In the genomic region with DNA sequence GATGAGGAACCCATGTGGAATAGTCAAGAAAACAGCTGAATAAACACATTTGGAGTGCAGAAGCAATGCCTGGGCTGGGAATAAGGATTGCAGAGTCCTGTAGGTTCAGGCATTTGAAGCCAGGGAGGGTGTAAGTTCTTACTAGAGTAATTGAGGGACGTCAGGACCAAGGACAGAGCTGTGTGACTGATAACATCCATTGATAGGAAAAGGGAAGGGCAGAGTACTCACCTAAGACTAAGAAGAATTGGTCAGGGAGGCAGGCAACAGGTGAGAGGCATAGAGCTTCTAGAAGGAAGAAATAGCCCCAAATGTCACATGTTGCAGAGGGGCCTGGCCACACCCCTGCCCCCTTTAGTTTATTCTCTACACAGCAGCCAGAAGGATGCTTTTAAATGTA, we compare ENCODE assay signal across 11 cellular contexts.
DNase-seq lines count a peak whose midpoint lies in the region; ATAC-seq and TF ChIP-seq lines count a peak whose summit lies in the region.
"Had no signal": no experiment of that assay in that cellular context is flagged by ENCODE, and none has a peak within 500 bp of the region (broad histone marks: within the 10 kb centered on the region; RNA-seq: fewer than 3 reads in every experiment).

No MANE protein-coding gene starts in this region.

- no peak for TF ChIP-seq CTCF in astrocyte of the spinal cord (IDR thresholded peaks at IDR 0.05; ENCODE audit: low read depth, low read length)
- TF ChIP-seq CTCF in tibial artery (IDR thresholded peaks at IDR 0.05), result no peak
- TF ChIP-seq CTCF in gastroesophageal sphincter (IDR thresholded peaks at IDR 0.05), result no peak

- DNase-seq in ELF-1 (ENCODE audit: low read depth, low spot score) (peak; percentile 20), KBM-7 (peak; percentile 23), astrocyte of the spinal cord (ENCODE audit: low read depth, low spot score) (peak; percentile 7), left kidney (ENCODE audit: low read depth, low spot score) (peak; percentile 86), tibial artery (no peak), aorta (no peak)
- DNase-seq: NCI-H69; stimulated activated CD4-positive, alpha-beta T cell treated with anti-CD3 and anti-CD28 coated beads, Interleukin-1b, Interleukin-23, amount 100 ng/mL, for 48 hours had no signal

- no peak for TF ChIP-seq EP300 in gastroesophageal sphincter (IDR thresholded peaks at IDR 0.05)

- H3K36me3 ChIP-seq in tibial artery (no peaks in the 10 kb centered on the region), aorta (ENCODE audit: control insufficient read depth in 1 of 2, insufficient read depth in 2 of 2, low read length in 1 of 2) (no peaks in the 10 kb centered on the region), gastroesophageal sphincter (no peaks in the 10 kb centered on the region)
- H3K36me3 ChIP-seq: tibial nerve had no signal

- no peak for TF ChIP-seq POLR2A in gastroesophageal sphincter (IDR thresholded peaks at IDR 0.05)

- H3K9me3 ChIP-seq in tibial artery (no peaks in the 10 kb centered on the region), aorta (ENCODE audit: control insufficient read depth, low read length) (peaks cover 3% of the 10 kb centered on the region), gastroesophageal sphincter (no peaks in the 10 kb centered on the region)
- H3K9me3 ChIP-seq: tibial nerve had no signal

- intact Hi-C loops in tibial artery (cut with DNase I; ENCODE audit: low total_unique reads), result no loop called here
- intact Hi-C loops in aorta (cut with DNase I), result no loop called here

- H3K4me3 ChIP-seq in astrocyte of the spinal cord (ENCODE audit: low read depth, low read length), result no peak overlapping the region
- H3K4me3 ChIP-seq in tibial artery, result no peak overlapping the region
- H3K4me3 ChIP-seq in aorta (ENCODE audit: low read length in 2 of 2), result no peak overlapping the region
- H3K4me3 ChIP-seq in gastroesophageal sphincter, result no peak overlapping the region
- H3K4me3 ChIP-seq: tibial nerve had no signal

- H3K4me1 ChIP-seq in tibial artery, result no peaks in the 10 kb centered on the region
- H3K4me1 ChIP-seq in aorta (ENCODE audit: control insufficient read depth in 1 of 2, insufficient read depth in 2 of 2, low read length in 2 of 2), result no peaks in the 10 kb centered on the region
- no peaks in the 10 kb centered on the region for H3K4me1 ChIP-seq in gastroesophageal sphincter
- H3K4me1 ChIP-seq: tibial nerve had no signal

- H3K27me3 ChIP-seq in tibial artery (peaks cover 0 to 20% of the 10 kb centered on the region in 2 donors), aorta (ENCODE audit: control insufficient read depth in 1 of 2, insufficient read depth in 2 of 2, low read length in 1 of 2) (no peaks in the 10 kb centered on the region), gastroesophageal sphincter (peaks cover 70% of the 10 kb centered on the region)

- WGBS in aorta, 2 donors, result 0 to 2% methylated on average over 1 of the region's 1 CpG
- 0 to 9% methylated on average over 1 of the region's 1 CpG for WGBS in gastroesophageal sphincter (ENCODE audit: low coverage in 1 of 2), 2 donors

- ATAC-seq in GM19351 (IDR thresholded peaks at IDR 0.05; ENCODE audit: unreplicated experiment) (no peak), aorta (ENCODE audit: low FRiP score) (no peak), gastroesophageal sphincter (no peak)

- in situ Hi-C loops in KBM-7 (cut with MboI; ENCODE audit: low pct_unique_long_range_greater_than_20kb, low sequenced_read_pairs), result no loop called here
- in situ Hi-C loops in astrocyte of the spinal cord (cut with HindIII; ENCODE audit: low sequenced_read_pairs), result no loop called here

- H3K27ac ChIP-seq in tibial artery (no peak overlapping the region), aorta (ENCODE audit: low read depth in 1 of 2, low read length in 2 of 2) (no peak overlapping the region), gastroesophageal sphincter (no peak overlapping the region)
- H3K27ac ChIP-seq: tibial nerve had no signal

Comparison
In these comparisons a context has a peak if more than half of its experiments do, and no peak if none do; other contexts are left out.
1. DNase-seq: peak in ELF-1 (single experiment), KBM-7 (single experiment), astrocyte of the spinal cord (single experiment) and left kidney (single experiment); none in tibial artery (0 of 2) and aorta (0 of 2).